1 cellular context compared by ENCODE assay signal in genomic region chr1:44655609-44656008, GRCh38.
TF ChIP-seq lines count a peak whose summit lies in the region.

No MANE protein-coding gene starts in this region.

TF ChIP-seq in GM23338, 12 proteins besides CTCF, POLR2A, EP300 and RAD21 (continued from another document):
- TF ChIP-seq ZNF462 (CRISPR knock-in tag; IDR thresholded peaks at IDR 0.05) (no peak), POLR2AphosphoS5 (IDR thresholded peaks at IDR 0.05; ENCODE audit: low read depth) (no peak), NANOG (IDR thresholded peaks at IDR 0.05; ENCODE audit: borderline replicate concordance) (no peak)
